ENCODE assay signal across 1 cellular context in the genomic region with DNA sequence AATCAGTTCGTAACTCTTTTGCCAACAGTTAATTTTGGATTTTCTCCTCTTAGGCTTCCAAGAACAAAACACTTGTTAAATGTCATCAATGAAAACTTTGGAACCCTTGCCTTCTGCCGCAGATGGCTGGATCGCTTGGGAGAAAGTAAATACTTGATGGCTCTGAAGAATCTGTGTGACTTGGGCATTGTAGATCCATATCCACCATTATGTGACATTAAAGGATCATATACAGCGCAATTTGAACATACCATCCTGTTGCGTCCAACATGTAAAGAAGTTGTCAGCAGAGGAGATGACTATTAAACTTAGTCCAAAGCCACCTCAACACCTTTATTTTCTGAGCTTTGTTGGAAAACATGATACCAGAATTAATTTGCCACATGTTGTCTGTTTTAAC.
TF ChIP-seq lines count a peak whose summit lies in the region.

No MANE protein-coding gene starts in this region.

TF ChIP-seq in HepG2, 621 proteins besides CTCF, POLR2A, EP300 and RAD21:
- TF ChIP-seq RBM22 (optimal IDR thresholded peaks at IDR 0.05; ENCODE audit: low read length) (peak; percentile 16), MYC (CRISPR knock-in tag; IDR thresholded peaks at IDR 0.05; ENCODE audit: borderline replicate concordance) (no peak)
